20 cellular contexts compared by ENCODE assay signal in the genomic region with DNA sequence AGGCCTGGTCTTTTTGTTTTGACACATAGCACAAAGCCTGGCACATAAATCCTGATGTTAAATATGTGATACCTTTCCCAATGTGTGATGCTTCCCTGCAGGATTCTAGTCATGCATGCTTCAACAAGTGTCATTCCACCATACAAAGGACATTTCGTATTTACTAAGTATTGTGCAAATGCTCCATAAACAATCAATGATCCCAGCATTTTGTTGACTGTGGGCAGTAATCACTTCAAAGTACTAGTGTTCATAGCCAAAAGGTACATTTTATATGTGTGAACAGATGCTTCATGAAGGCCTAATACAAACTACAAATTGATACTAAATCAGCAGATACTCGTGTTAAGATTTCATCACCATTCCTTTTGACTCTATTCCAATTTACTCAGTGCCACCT. TPM values are rescaled to one million over a fixed set of nuclear protein-coding genes. Genes with fewer than 3 reads are reported as not detected.
A peak's percentile ranks its signal among the peaks of the same experiment; 100 is the strongest.
DNase-seq lines count a peak whose midpoint lies in the region; ATAC-seq and TF ChIP-seq lines count a peak whose summit lies in the region.
"Had no signal": no experiment of that assay in that cellular context is flagged by ENCODE, and none has a peak within 500 bp of the region (broad histone marks: within the 10 kb centered on the region; RNA-seq: fewer than 3 reads in every experiment).

No MANE protein-coding gene starts in this region.

- H3K79me1 ChIP-seq in H9 (ENCODE audit: insufficient read depth, low read depth, low read length, poor library complexity, severe bottlenecking), result no peaks in the 10 kb centered on the region

- no peak overlapping the region for H3T11ph ChIP-seq in H9 (ENCODE audit: low read length)

- H3K36me3 Mint-ChIP-seq in activated CD4-positive, alpha-beta T cell treated with anti-CD3 and anti-CD28 coated beads for 36 hours (ENCODE audit: low read depth), result peaks cover 41% of the 10 kb centered on the region
- H3K36me3 Mint-ChIP-seq in H9 (ENCODE audit: insufficient read depth in 1 of 3, low read depth in 3 of 3), result peaks cover 36 to 77% (median 67%) of the 10 kb centered on the region in 3 experiments

- no peaks in the 10 kb centered on the region for H3K27me3 Mint-ChIP-seq in activated CD4-positive, alpha-beta T cell treated with anti-CD3 and anti-CD28 coated beads for 36 hours
- no peaks in the 10 kb centered on the region for H3K27me3 Mint-ChIP-seq in H9 (ENCODE audit: low read depth)

- H2BK120ac ChIP-seq in H9 (ENCODE audit: low read depth, low read length, poor library complexity, severe bottlenecking), result no peak overlapping the region

- POLR2A ChIA-PET in activated CD4-positive, alpha-beta T cell treated with anti-CD3 and anti-CD28 coated beads for 36 hours (lab: Charles Lee), result interaction anchor here (1.7 kb wide), 1 partner anchor 14 kb away, joined by 5 read pairs; the partner anchor contains the start of gene PARP2

- H2AFZ ChIP-seq in H9 (ENCODE audit: low read length) (no peak overlapping the region), SU-DHL-6 (ENCODE audit: low read depth, low read length, severe bottlenecking) (no peak overlapping the region)

- H3K27ac ChIP-seq in H9 (ENCODE audit: insufficient read length, low read depth, low read length) (peak overlapping the region; percentile 26), SU-DHL-6 (ENCODE audit: low read depth, low read length) (peak overlapping the region; percentile 44), iPS-20b (ENCODE audit: low read length) (no peak overlapping the region), vagina (no peak overlapping the region)
- H3K27ac ChIP-seq: A549, prostate gland had no signal

- H3K4me3 Mint-ChIP-seq in activated CD4-positive, alpha-beta T cell treated with anti-CD3 and anti-CD28 coated beads for 36 hours, result no peak overlapping the region
- H3K4me3 Mint-ChIP-seq in H9, result peak overlapping the region in 1 of 2 experiments; percentile 12; a peak in 1 of 5 replicates
- H3K4me3 Mint-ChIP-seq: CD14-positive monocyte had no signal

- CTCF ChIA-PET in activated CD4-positive, alpha-beta T cell treated with anti-CD3 and anti-CD28 coated beads for 36 hours (lab: Charles Lee), result interaction anchor here (0.9 to 5.7 kb wide), 16 partner anchors 11 to 363 kb away, joined by 3 to 81 read pairs (median 8); partner anchors contain the start of genes PARP2, TEP1 and TTC5

- H3K27me3 ChIP-seq in H9 (ENCODE audit: insufficient read depth, low read length) (no peaks in the 10 kb centered on the region), SU-DHL-6 (ENCODE audit: low read length) (no peaks in the 10 kb centered on the region), iPS-20b (ENCODE audit: insufficient read depth, low read length) (no peaks in the 10 kb centered on the region), vagina (no peaks in the 10 kb centered on the region)

- no peak overlapping the region for H4K5ac ChIP-seq in H9 (ENCODE audit: insufficient read length, low read depth, low read length)

- H3K9me3 ChIP-seq in H9 (ENCODE audit: control insufficient read depth, low read depth, low read length) (no peaks in the 10 kb centered on the region), SU-DHL-6 (ENCODE audit: insufficient read depth, low read length) (no peaks in the 10 kb centered on the region), iPS-20b (ENCODE audit: insufficient read depth, low read depth, low read length) (no peaks in the 10 kb centered on the region), vagina (no peaks in the 10 kb centered on the region)
- H3K9me3 ChIP-seq: A549, prostate gland had no signal

- no peak overlapping the region for H2BK15ac ChIP-seq in H9 (ENCODE audit: low read depth, low read length)

- H3K9ac ChIP-seq in H9 (ENCODE audit: extremely low read depth, insufficient read length, low read length) (peak overlapping the region; percentile 18), SU-DHL-6 (ENCODE audit: low read length) (0 out of 2 replicates have a peak overlapping the region, but pooled peaks have one; percentile 12), iPS-20b (ENCODE audit: low read depth, low read length) (peak overlapping the region; percentile 76; the same call in 1 of the 2 replicates)

- H3K9me3 Mint-ChIP-seq in activated CD4-positive, alpha-beta T cell treated with anti-CD3 and anti-CD28 coated beads for 36 hours (ENCODE audit: low read depth), result no peaks in the 10 kb centered on the region
- peaks cover 0 to 3% of the 10 kb centered on the region in 2 experiments; a peak in 1 of 5 replicates for H3K9me3 Mint-ChIP-seq in H9
- H3K9me3 Mint-ChIP-seq: CD14-positive monocyte had no signal

- peaks cover 6% of the 10 kb centered on the region for H3K4me1 ChIP-seq in H9 (ENCODE audit: insufficient read depth, low read length)
- H3K4me1 ChIP-seq in iPS-20b (ENCODE audit: insufficient read depth, low read length), result peaks cover 9% of the 10 kb centered on the region; the same call in 1 of the 2 replicates
- H3K4me1 ChIP-seq in vagina, result peaks cover 29% of the 10 kb centered on the region
- H3K4me1 ChIP-seq: prostate gland had no signal

- H3K9me2 ChIP-seq in SU-DHL-6 (replicated peaks; ENCODE audit: insufficient read depth, low read length), result no peaks in the 10 kb centered on the region

- no peak for TF ChIP-seq CTCF in H9 (conservative IDR thresholded peaks at IDR 0.05)
- TF ChIP-seq CTCF in SU-DHL-6 (IDR thresholded peaks at IDR 0.05; ENCODE audit: insufficient read depth, low read length, poor library complexity, severe bottlenecking), result no peak
- no peak for TF ChIP-seq CTCF in vagina (IDR thresholded peaks at IDR 0.05)

- H3K27ac Mint-ChIP-seq in activated CD4-positive, alpha-beta T cell treated with anti-CD3 and anti-CD28 coated beads for 36 hours, result peak overlapping the region; percentile 31
- peak overlapping the region in 1 of 3 experiments; percentile 87; a peak in 2 of 7 replicates for H3K27ac Mint-ChIP-seq in H9
- H3K27ac Mint-ChIP-seq: CD14-positive monocyte had no signal

- no peak overlapping the region for H3K4me3 ChIP-seq in SU-DHL-6 (ENCODE audit: insufficient read depth, low read length, poor library complexity, severe bottlenecking)
- peak overlapping the region; percentile 84; the same call in 1 of the 2 replicates for H3K4me3 ChIP-seq in iPS-20b (ENCODE audit: low read length)
- H3K4me3 ChIP-seq in vagina, result no peak overlapping the region
- H3K4me3 ChIP-seq: A549, prostate gland had no signal

- H3K56ac ChIP-seq in H9 (ENCODE audit: insufficient read length, low read depth, low read length), result no peak overlapping the region

- no peak overlapping the region for H3K23ac ChIP-seq in H9 (ENCODE audit: insufficient read length, low read depth, low read length)

- H3K79me2 ChIP-seq in H9 (ENCODE audit: insufficient read depth, low read length) (peaks cover 41% of the 10 kb centered on the region), SU-DHL-6 (ENCODE audit: insufficient read depth, low read length) (peaks cover 67% of the 10 kb centered on the region)

- no peak overlapping the region for H3K18ac ChIP-seq in H9 (ENCODE audit: insufficient read length, low read depth, low read length)

- no peak overlapping the region for H4K91ac ChIP-seq in H9 (ENCODE audit: insufficient read length, low read depth, low read length)

- WGBS in H9 (ENCODE audit: extremely low coverage, insufficient read length, low lambda C conversion rate), result no CpG with 5 or more reads among the region's 2 CpGs

- H2BK5ac ChIP-seq in H9 (ENCODE audit: insufficient read length, low read length), result no peak overlapping the region

- TF ChIP-seq POLR2A in vagina (IDR thresholded peaks at IDR 0.05), result no peak

- H4K20me1 ChIP-seq in H9 (ENCODE audit: control insufficient read depth, insufficient read depth, insufficient read length), result no peaks in the 10 kb centered on the region
- H4K20me1 ChIP-seq in SU-DHL-6 (ENCODE audit: low read depth, low read length), result 0 out of 2 replicates have a peak, but pooled peaks cover 6% of the 10 kb centered on the region

- no peak overlapping the region for H3K4ac ChIP-seq in H9 (ENCODE audit: low read depth, low read length)

- H3K14ac ChIP-seq in H9 (ENCODE audit: insufficient read depth, low read length), result no peak overlapping the region

- no peak overlapping the region for H2BK12ac ChIP-seq in H9 (ENCODE audit: insufficient read length, low read depth, low read length)

- H3K4me1 Mint-ChIP-seq in activated CD4-positive, alpha-beta T cell treated with anti-CD3 and anti-CD28 coated beads for 36 hours, result peaks cover 41% of the 10 kb centered on the region
- H3K4me1 Mint-ChIP-seq in H9, result peaks cover 36 to 37% of the 10 kb centered on the region in 2 experiments

- no peak for DNase-seq in activated CD4-positive, alpha-beta T cell treated with anti-CD3 and anti-CD28 coated beads for 36 hours
- no peak for DNase-seq in activated CD4-positive, alpha-beta T cell treated with anti-CD3 and anti-CD28 coated beads, Interleukin-2, amount 50 U/mL, for 1 hour
- no peak for DNase-seq in H9
- DNase-seq in NCI-H82 (lab: John Stamatoyannopoulos, UW), result no peak
- no peak for DNase-seq in vagina (ENCODE audit: extremely low spot score in 2 of 2)
- DNase-seq: activated CD4-positive, alpha-beta T cell treated with anti-CD3 and anti-CD28 coated beads, Interleukin-2, amount 50 U/mL, for 48 hours; DMS 273 treated with DMSO at 0.1 percent for 48 hours; GF-D8; HCEC 1CT; left colon; NCI-H1930; NCI-H510A treated with DMSO at 0.1 percent for 48 hours; SHP77; stimulated activated CD4-positive, alpha-beta T cell treated with anti-CD3 and anti-CD28 coated beads, Interleukin-2, amount 100 ng/mL, for 48 hours had no signal

- no peak overlapping the region for H2BK20ac ChIP-seq in H9 (ENCODE audit: low read depth, low read length, poor library complexity, severe bottlenecking)

- H3K23me2 ChIP-seq in H9 (ENCODE audit: insufficient read length, low read depth, low read length, poor library complexity, severe bottlenecking), result peaks cover 6% of the 10 kb centered on the region

- peaks cover 33% of the 10 kb centered on the region for H3F3A ChIP-seq in SU-DHL-6 (ENCODE audit: insufficient read depth)

- no peak for ATAC-seq in activated CD4-positive, alpha-beta T cell treated with anti-CD3 and anti-CD28 coated beads for 36 hours
- ATAC-seq in HG03520 (IDR thresholded peaks at IDR 0.05; ENCODE audit: unreplicated experiment), result no peak
- ATAC-seq: A549, left colon had no signal

- no peak overlapping the region for H2AK5ac ChIP-seq in H9 (ENCODE audit: insufficient read length, low read length)

- H3K4me2 ChIP-seq in H9 (ENCODE audit: insufficient read depth, insufficient read length, low read length) (no peak overlapping the region), SU-DHL-6 (ENCODE audit: low read depth, low read length, poor library complexity, severe bottlenecking) (no peak overlapping the region)

- H3K36me3 ChIP-seq in SU-DHL-6 (ENCODE audit: low read length) (peaks cover 33% of the 10 kb centered on the region), iPS-20b (ENCODE audit: insufficient read depth, low read depth, low read length) (peaks cover 75% of the 10 kb centered on the region), vagina (peaks cover 0 to 29% of the 10 kb centered on the region in 2 donors)
- H3K36me3 ChIP-seq: prostate gland had no signal

- no peak overlapping the region for H4K8ac ChIP-seq in H9 (replicated peaks; ENCODE audit: insufficient read length, low read depth, low read length)

- intact Hi-C loops in activated CD4-positive, alpha-beta T cell treated with anti-CD3 and anti-CD28 coated beads for 36 hours (cut with DNase I, micrococcal nuclease), result loop anchor here in 1 of 2 experiments (5.0 kb wide), 1 partner anchor 544 kb away; no protein-coding TSS in a partner anchor
- intact Hi-C loops in vagina (cut with DNase I), result loop anchor here (5.0 kb wide), 1 partner anchor 284 kb away; no protein-coding TSS in a partner anchor

RNA-seq across cellular contexts. Expression of gene CCNB1IP1, which starts 4.4 kb away (rescaled TPM):
- total RNA-seq in activated CD4-positive, alpha-beta T cell treated with anti-CD3 and anti-CD28 coated beads for 36 hours, result 10 to 100 TPM; 57.4 to 67.0 TPM
- 165 and 168 TPM in 2 replicates for total RNA-seq in H9 (2021)
- 38.5 TPM for total RNA-seq in vagina

RNA-seq across cellular contexts. Expression of gene PARP2, which starts 14.7 kb away (rescaled TPM):
- total RNA-seq in activated CD4-positive, alpha-beta T cell treated with anti-CD3 and anti-CD28 coated beads for 36 hours, result 10 to 100 TPM; 39.4 to 41.8 TPM
- total RNA-seq in H9 (2021) (25.2 and 25.4 TPM in 2 replicates), vagina (5.9 TPM)

RNA-seq across cellular contexts. Expression of gene TTC5, which starts 23.0 kb away (rescaled TPM):
- total RNA-seq in activated CD4-positive, alpha-beta T cell treated with anti-CD3 and anti-CD28 coated beads for 36 hours, result 10 to 100 TPM; 21.6 to 23.5 TPM
- total RNA-seq in H9 (2021) (20.6 and 22.6 TPM in 2 replicates), vagina (10.8 TPM)

Comparison
In these comparisons a context has a peak if more than half of its experiments do, and no peak if none do; other contexts are left out.
1. H3K27ac ChIP-seq: peak in H9 (single experiment) and SU-DHL-6 (single experiment); none in iPS-20b (single experiment) and vagina (single experiment).
2. H3K9ac ChIP-seq: peak in every context shown above with its lines; median percentile 76 in iPS-20b; 18 in H9; 12 in SU-DHL-6.